9 cellular contexts compared by ENCODE assay signal in genomic region chr1:51622455-51622913, GRCh38. TPM values are rescaled to one million over a fixed set of nuclear protein-coding genes. Genes with fewer than 3 reads are reported as not detected.
A peak's percentile ranks its signal among the peaks of the same experiment; 100 is the strongest.
DNase-seq lines count a peak whose midpoint lies in the region; FAIRE-seq and TF ChIP-seq lines count a peak whose summit lies in the region.
"Had no signal": no experiment of that assay in that cellular context is flagged by ENCODE, and none has a peak within 500 bp of the region (broad histone marks: within the 10 kb centered on the region; RNA-seq: fewer than 3 reads in every experiment).

No MANE protein-coding gene starts in this region.

- H3K4me3 ChIP-seq in adrenal gland (no peak overlapping the region), keratinocyte (ENCODE audit: control insufficient read depth in 2 of 3, extremely low read depth in 1 of 3, insufficient read depth in 2 of 3, low read depth in 1 of 3, low read length in 3 of 3) (peak overlapping the region in 1 of 3 experiments; percentile 22)

- H3K27ac ChIP-seq in adrenal gland (peak overlapping the region in 4 of 5 donors; percentile 1 to 66 (median 36)), keratinocyte (ENCODE audit: control insufficient read depth, insufficient read depth, low read length) (peak overlapping the region; percentile 75)

- peaks cover 41% of the 10 kb centered on the region for H3K4me1 Mint-ChIP-seq in endothelial cell (ENCODE audit: unreplicated experiment)

- H3K4me1 ChIP-seq in adrenal gland (replicated peaks in 1 of 2) = peaks cover 6 to 65% of the 10 kb centered on the region in 2 donors
- H3K4me1 ChIP-seq in keratinocyte (ENCODE audit: control insufficient read depth, extremely low read depth, insufficient read depth, low read length) = peaks cover 30% of the 10 kb centered on the region

- no peak for TF ChIP-seq POLR2A in adrenal gland (IDR thresholded peaks at IDR 0.05)

- no peaks in the 10 kb centered on the region for H3K36me3 Mint-ChIP-seq in endothelial cell (ENCODE audit: low read depth, unreplicated experiment)

- no peak overlapping the region for H3K4me3 Mint-ChIP-seq in endothelial cell (ENCODE audit: unreplicated experiment)

- H4K20me1 ChIP-seq in keratinocyte (ENCODE audit: control insufficient read depth, extremely low read depth, insufficient read depth, low read length) = no peaks in the 10 kb centered on the region

- 4 to 57% (median 20%) methylated on average over 1 to 2 of the region's 2 CpGs for WGBS in adrenal gland, 4 donors

- no peaks in the 10 kb centered on the region for H3K27me3 Mint-ChIP-seq in endothelial cell (ENCODE audit: unreplicated experiment)

- no peak overlapping the region for H3K9ac ChIP-seq in keratinocyte (ENCODE audit: control insufficient read depth, extremely low read depth, insufficient read depth, low read length)

- no peak for TF ChIP-seq CTCF in adrenal gland (IDR thresholded peaks at IDR 0.05)
- TF ChIP-seq CTCF in keratinocyte (optimal IDR thresholded peaks at IDR 0.05 in 1 of 3, IDR thresholded peaks at IDR 0.05 in 1 of 3, conservative IDR thresholded peaks at IDR 0.05 in 1 of 3; ENCODE audit: extremely low read depth in 1 of 3, insufficient read depth in 2 of 3, low read length in 3 of 3) = no peak
- no peak for TF ChIP-seq CTCF in endothelial cell (IDR thresholded peaks at IDR 0.05; ENCODE audit: unreplicated experiment)

- FAIRE-seq in keratinocyte (lab: Jason Lieb, UNC) = peak; percentile 99
- FAIRE-seq: A204.1 had no signal

- H3K9me3 ChIP-seq in adrenal gland (replicated peaks in 1 of 3) (no peaks in the 10 kb centered on the region), keratinocyte (ENCODE audit: control insufficient read depth, low read depth, low read length) (no peaks in the 10 kb centered on the region)

- no peak overlapping the region for H2AFZ ChIP-seq in keratinocyte (ENCODE audit: control insufficient read depth, low read length)

- DNase-seq in NCI-H1417 (lab: John Stamatoyannopoulos, UW) (peak; percentile 59 to 96 (median 92)), NCI-H1417 treated with DMSO at 0.1 percent for 48 hours (lab: John Stamatoyannopoulos, UW) (no peak), NCI-H2081 (lab: John Stamatoyannopoulos, UW) (peak; percentile 45 to 56), adrenal gland (peak; percentile 57 to 84 (median 76)), keratinocyte (ENCODE audit: low read depth, low spot score) (peak; percentile 89), endothelial cell (ENCODE audit: low spot score) (no peak), ecto neural progenitor cell (ENCODE audit: low spot score) (no peak)
- DNase-seq in activated CD4-positive, CD25-positive, alpha-beta regulatory T cell (lab: John Stamatoyannopoulos, UW) = no peak

- dilution Hi-C loops in keratinocyte (cut with MboI; ENCODE audit: extremely low pct_ligation_motif_present, low sequenced_read_pairs) = no loop called here

- peak overlapping the region; percentile 69 for H3K4me2 ChIP-seq in keratinocyte (ENCODE audit: control insufficient read depth, extremely low read depth, insufficient read depth, low read depth, low read length)

- intact Hi-C loops in adrenal gland (cut with DNase I) = no loop called here

- H3K27me3 ChIP-seq in adrenal gland (no peaks in the 10 kb centered on the region), keratinocyte (ENCODE audit: control insufficient read depth, extremely low read depth, insufficient read depth, low read length) (no peaks in the 10 kb centered on the region)

- no peaks in the 10 kb centered on the region for H3K9me1 ChIP-seq in keratinocyte (ENCODE audit: control insufficient read depth, extremely low read depth, insufficient read depth, low read length)

- H3K36me3 ChIP-seq in adrenal gland (replicated peaks in 1 of 2) (no peaks in the 10 kb centered on the region), keratinocyte (ENCODE audit: control insufficient read depth in 2 of 2, extremely low read depth in 1 of 2, insufficient read depth in 2 of 2, low read length in 2 of 2) (no peaks in the 10 kb centered on the region)

- peaks cover 76% of the 10 kb centered on the region for H3K79me2 ChIP-seq in keratinocyte (ENCODE audit: control insufficient read depth, insufficient read depth, low read length)

- H3K9me3 Mint-ChIP-seq in endothelial cell (ENCODE audit: unreplicated experiment) = no peaks in the 10 kb centered on the region

- no peak overlapping the region for H3K27ac Mint-ChIP-seq in endothelial cell (ENCODE audit: unreplicated experiment)

RNA-seq across cellular contexts. Expression of gene OSBPL9, which starts 5.6 kb away (rescaled TPM):
- total RNA-seq in adrenal gland (100 to 1,000 TPM in 2 of 8 donors, 10 to 100 TPM in 6; 61.9 to 180 (median 87.3) TPM), endothelial cell (ENCODE audit: unreplicated experiment) (91.2 TPM)
- polyA plus RNA-seq in adrenal gland (10 to 100 TPM; 70.4 to 99.5 (median 76.3) TPM), keratinocyte (49.1 to 68.0 TPM (median 62.7 TPM) in 3 replicates)
- polyA plus RNA-seq in keratinocyte (2011; ENCODE audit: low read depth) = 33.5 TPM
- 33.1 and 74.8 TPM in 2 replicates for polyA plus RNA-seq in keratinocyte (2011; cell fraction: cytosol; rRNA removed)
- polyA plus RNA-seq in keratinocyte (2011; cell fraction: nucleus; rRNA removed) = 63.3 and 70.7 TPM in 2 replicates
- 36.3 and 38.4 TPM in 2 replicates for polyA plus RNA-seq in keratinocyte (2012; ENCODE audit: low replicate concordance)
- polyA minus RNA-seq in keratinocyte = 82.5 to 90.1 TPM (median 90.1 TPM) in 3 replicates
- polyA minus RNA-seq in keratinocyte (2011; cell fraction: cytosol; rRNA and poly(A)+ RNA removed) = 42.0 TPM
- 71.3 and 98.7 TPM in 2 replicates for polyA minus RNA-seq in keratinocyte (2011; cell fraction: nucleus; rRNA and poly(A)+ RNA removed)

Comparison
In these comparisons a context has a peak if more than half of its experiments do, and no peak if none do; other contexts are left out.
1. DNase-seq: peak in NCI-H1417 (3 of 3), NCI-H2081 (2 of 2), adrenal gland (7 of 7) and keratinocyte (single experiment); none in NCI-H1417 treated with DMSO at 0.1 percent for 48 hours (single experiment), endothelial cell (single experiment), activated CD4-positive, CD25-positive, alpha-beta regulatory T cell (0 of 4) and ecto neural progenitor cell (single experiment).